11 cellular contexts compared by ENCODE assay signal in the genomic region with DNA sequence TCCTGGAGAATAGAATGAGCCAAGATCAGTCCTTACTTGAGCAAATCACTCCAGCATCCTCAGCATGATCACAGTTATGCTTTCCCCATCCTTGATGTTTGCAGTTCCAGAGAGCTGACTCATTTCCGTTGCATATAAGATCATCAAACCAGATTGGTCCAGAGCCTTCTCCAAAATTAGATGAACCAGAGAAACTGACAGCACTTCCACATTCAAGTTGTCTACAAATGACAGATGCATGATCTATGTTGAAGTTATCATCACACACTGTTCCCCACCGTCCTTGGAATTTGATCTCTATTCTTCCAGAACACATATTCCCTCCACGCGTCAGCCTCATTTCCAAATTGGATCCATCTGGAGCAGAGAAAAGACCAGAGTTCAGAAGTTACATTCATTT. TPM values are rescaled to one million over a fixed set of nuclear protein-coding genes. Genes with fewer than 3 reads are reported as not detected.
DNase-seq lines count a peak whose midpoint lies in the region; TF ChIP-seq lines count a peak whose summit lies in the region.
"Had no signal": no experiment of that assay in that cellular context is flagged by ENCODE, and none has a peak within 500 bp of the region (broad histone marks: within the 10 kb centered on the region; RNA-seq: fewer than 3 reads in every experiment).

No MANE protein-coding gene starts in this region.

- H3K9me2 ChIP-seq in hepatocyte (replicated peaks; ENCODE audit: insufficient read depth) = no peaks in the 10 kb centered on the region

- H3K4me1 ChIP-seq in hepatocyte (ENCODE audit: insufficient read depth) (no peaks in the 10 kb centered on the region), esophagus muscularis mucosa (no peaks in the 10 kb centered on the region)

- H3K4me2 ChIP-seq in hepatocyte = no peak overlapping the region

- WGBS in hepatocyte (ENCODE audit: low lambda C conversion rate, missing lambda C conversion rate) = 57% methylated on average over 4 of the region's 4 CpGs
- WGBS in esophagus muscularis mucosa = 19% methylated on average over 4 of the region's 4 CpGs

- intact Hi-C loops in posterior cingulate gyrus (cut with DNase I) (no loop called here), esophagus muscularis mucosa (cut with DNase I) (no loop called here)

- no peak overlapping the region for H2AFZ ChIP-seq in hepatocyte

- TF ChIP-seq EP300 in esophagus muscularis mucosa (IDR thresholded peaks at IDR 0.05) = no peak

- no peaks in the 10 kb centered on the region for H3K79me2 ChIP-seq in hepatocyte

- in situ Hi-C loops in astrocyte of the cerebellum (cut with HindIII; ENCODE audit: low sequenced_read_pairs) = no loop called here

- no peaks in the 10 kb centered on the region for H3K9me3 ChIP-seq in hepatocyte (ENCODE audit: low read depth)
- no peaks in the 10 kb centered on the region for H3K9me3 ChIP-seq in esophagus muscularis mucosa

- no peaks in the 10 kb centered on the region for H4K20me1 ChIP-seq in hepatocyte (ENCODE audit: insufficient read depth, poor library complexity, severe bottlenecking)

- DNase-seq in HFF-Myc (ENCODE audit: extremely low read depth, low read depth) (peak; percentile 90), astrocyte of the cerebellum (ENCODE audit: low read depth) (peak; percentile 31), hepatocyte (ENCODE audit: low spot score) (no peak), substantia nigra (lab: John Stamatoyannopoulos, UW) (peak in 2 of 49 donors; percentile 6 to 7), HuH-7.5 (ENCODE audit: low spot score) (no peak), posterior cingulate gyrus (no peak), midbrain (lab: John Stamatoyannopoulos, UW) (no peak), esophagus muscularis mucosa (ENCODE audit: extremely low spot score) (no peak)
- DNase-seq: activated naive CD8-positive, alpha-beta T cell treated with anti-CD3 and anti-CD28 coated beads, Interleukin-2, amount 10 ng/mL, durations not matched to agents 7 days and 5 days; right cardiac atrium; stimulated activated naive B cell treated with anti-CD40 and anti-IgM and Interleukin-4, amounts not matched to agents 10 μg/mL and 1 μg/mL and 100 μg/mL, for 72 hours had no signal

- no peaks in the 10 kb centered on the region for H3K27me3 ChIP-seq in hepatocyte
- no peaks in the 10 kb centered on the region for H3K27me3 ChIP-seq in esophagus muscularis mucosa

- H3K4me3 ChIP-seq in HFF-Myc (replicated peaks; ENCODE audit: low read depth, low read length) (no peak overlapping the region), astrocyte of the cerebellum (ENCODE audit: low read depth, low read length) (no peak overlapping the region), hepatocyte (no peak overlapping the region), esophagus muscularis mucosa (peak overlapping the region in 2 of 4 donors; percentile 14 to 42)

- no peaks in the 10 kb centered on the region for H3K36me3 ChIP-seq in hepatocyte (replicated peaks; ENCODE audit: insufficient read depth, low read depth)
- no peaks in the 10 kb centered on the region for H3K36me3 ChIP-seq in esophagus muscularis mucosa

- peak overlapping the region; percentile 9 for H3K27ac ChIP-seq in hepatocyte
- H3K27ac ChIP-seq in substantia nigra (ENCODE audit: low read depth, low read length, poor library complexity, severe bottlenecking) = peak overlapping the region; percentile 46
- peak overlapping the region in 2 of 4 donors; percentile 35 to 54 for H3K27ac ChIP-seq in esophagus muscularis mucosa (replicated peaks in 1 of 4)

- no peak for TF ChIP-seq POLR2A in esophagus muscularis mucosa (IDR thresholded peaks at IDR 0.05; ENCODE audit: low read depth)

- no peak for TF ChIP-seq CTCF in HFF-Myc (IDR thresholded peaks at IDR 0.05; ENCODE audit: low read depth, low read length, missing control alignments)
- no peak for TF ChIP-seq CTCF in astrocyte of the cerebellum (IDR thresholded peaks at IDR 0.05; ENCODE audit: low read depth, low read length, missing control alignments)
- no peak for TF ChIP-seq CTCF in hepatocyte (IDR thresholded peaks at IDR 0.05; ENCODE audit: poor library complexity)
- TF ChIP-seq CTCF in esophagus muscularis mucosa (IDR thresholded peaks at IDR 0.05) = no peak

RNA-seq across cellular contexts. Expression of a gene that starts 4.7 kb away (rescaled TPM):
- 3.8 and 5.6 TPM in 2 replicates for total RNA-seq in hepatocyte
- 2.8 and 3.0 TPM in 2 replicates for polyA plus RNA-seq in hepatocyte
- 100 to 1,000 TPM in 3 of 4 donors, 10 to 100 TPM in 1; 96.0 to 327 (median 203) TPM for total RNA-seq in esophagus muscularis mucosa

RNA-seq across cellular contexts. Expression of a gene that starts 54.9 kb away (rescaled TPM):
- 0.84 and 1.7 TPM in 2 replicates for total RNA-seq in hepatocyte
- 0.71 TPM in 1 of 2 replicates, not detected in the other for polyA plus RNA-seq in hepatocyte
- 1 to 10 TPM; 1.3 to 2.9 (median 1.6) TPM for total RNA-seq in esophagus muscularis mucosa

Comparison
In these comparisons a context has a peak if more than half of its experiments do, and no peak if none do; other contexts are left out.
1. DNase-seq: peak in HFF-Myc (single experiment) and astrocyte of the cerebellum (single experiment); none in hepatocyte (single experiment), HuH-7.5 (single experiment), posterior cingulate gyrus (0 of 10), midbrain (single experiment) and esophagus muscularis mucosa (single experiment).
2. RNA of a gene that starts 4.7 kb away (total RNA-seq): 96.0 to 327 TPM in esophagus muscularis mucosa; 3.8 to 5.6 TPM in hepatocyte; every median in the first group is over 10 times any median in the second.